Comparison of ENCODE assay signal across 20 cellular contexts in the genomic region with DNA sequence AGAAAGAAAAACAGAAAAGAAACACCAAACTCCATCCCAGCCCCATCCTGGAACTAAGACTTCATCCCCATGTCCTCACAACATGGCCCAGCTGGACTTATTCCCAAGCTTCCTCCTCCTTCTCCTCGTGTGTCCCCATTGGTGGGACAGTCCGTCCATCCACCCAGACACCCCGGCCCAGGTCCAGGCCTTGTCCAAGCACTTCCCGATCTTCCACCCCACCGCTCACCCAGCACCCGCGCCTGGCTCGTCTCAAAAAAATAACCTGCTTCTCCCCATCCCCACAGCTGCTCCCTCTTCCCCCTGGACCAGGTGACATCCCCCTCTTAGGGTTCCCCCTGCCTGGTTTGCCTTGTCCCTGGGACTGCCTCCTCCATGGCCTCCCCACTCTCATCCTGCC. TPM values are rescaled to one million over a fixed set of nuclear protein-coding genes. Genes with fewer than 3 reads are reported as not detected.
DNase-seq lines count a peak whose midpoint lies in the region; ATAC-seq and TF ChIP-seq lines count a peak whose summit lies in the region.
"Had no signal": no experiment of that assay in that cellular context is flagged by ENCODE, and none has a peak within 500 bp of the region (broad histone marks: within the 10 kb centered on the region; RNA-seq: fewer than 3 reads in every experiment).

No MANE protein-coding gene starts in this region.

- no peak overlapping the region for H3K4me3 Mint-ChIP-seq in CD14-positive monocyte
- no peak overlapping the region for H3K4me3 Mint-ChIP-seq in GM23338
- H3K4me3 Mint-ChIP-seq in T-cell, result no peak overlapping the region
- peak overlapping the region in 1 of 10 donors; percentile 74 for H3K4me3 Mint-ChIP-seq in naive thymus-derived CD8-positive, alpha-beta T cell

- H3K9me2 ChIP-seq in GM23338 (ENCODE audit: insufficient read depth), result no peaks in the 10 kb centered on the region

- intact Hi-C loops in CD14-positive monocyte (cut with micrococcal nuclease), result loop anchor here in 1 of 2 donors (5.0 kb wide), 1 partner anchor 49 kb away; no protein-coding TSS in a partner anchor

- POLR2A ChIA-PET in T-cell (lab: Charles Lee), result interaction anchor here in 1 of 2 donors (0.7 kb wide), 1 partner anchor 1603 kb away, joined by 4 read pairs; no protein-coding TSS in a partner anchor
- POLR2A ChIA-PET in naive thymus-derived CD8-positive, alpha-beta T cell (lab: Charles Lee), result interaction anchor here (0.6 to 0.8 kb wide), 4 partner anchors 13 to 564 kb away, joined by 3 to 4 read pairs (median 3); no protein-coding TSS in a partner anchor

- H3K36me3 Mint-ChIP-seq in CD14-positive monocyte (peaks cover 0 to 5% of the 10 kb centered on the region in 2 donors), GM23338 (ENCODE audit: low read depth) (no peaks in the 10 kb centered on the region; the same call in 2 of the 3 replicates), T-cell (no peaks in the 10 kb centered on the region)
- H3K36me3 Mint-ChIP-seq in naive thymus-derived CD8-positive, alpha-beta T cell, result no peaks in the 10 kb centered on the region
- no peaks in the 10 kb centered on the region for H3K36me3 Mint-ChIP-seq in activated naive CD4-positive, alpha-beta T cell treated with anti-CD3 and anti-CD28 coated beads, Interleukin-2, amount 50 U/mL, for 72 hours

- H3K4me2 ChIP-seq in GM23338, result no peak overlapping the region
- H3K4me2 ChIP-seq: KMS-11 had no signal

- no peak overlapping the region for H3K4me3 ChIP-seq in GM23338
- H3K4me3 ChIP-seq: SK-N-MC had no signal

- no peak for ATAC-seq in GM23338
- no peak for ATAC-seq in T-cell (replicated peaks in 1 of 4)
- ATAC-seq in naive thymus-derived CD8-positive, alpha-beta T cell, result no peak
- no peak for ATAC-seq in activated naive CD4-positive, alpha-beta T cell treated with anti-CD3 and anti-CD28 coated beads, Interleukin-2, amount 50 U/mL, for 72 hours
- ATAC-seq in HG02870 (IDR thresholded peaks at IDR 0.05; ENCODE audit: unreplicated experiment), result no peak
- ATAC-seq: Panc1, Right ventricle myocardium inferior had no signal

- DNase-seq in CD14-positive monocyte (ENCODE audit: low spot score), result no peak
- peak; percentile 40 for DNase-seq in GM23338 (ENCODE audit: low spot score)
- DNase-seq in T-cell, result no peak
- no peak for DNase-seq in naive thymus-derived CD8-positive, alpha-beta T cell
- no peak for DNase-seq in GOT3 (lab: John Stamatoyannopoulos, UW)
- no peak for DNase-seq in activated naive CD4-positive, alpha-beta T cell treated with anti-CD3 and anti-CD28 coated beads, Interleukin-2, amount 50 U/mL, for 72 hours (ENCODE audit: low spot score in 2 of 2)
- DNase-seq in NCI-H1417 (lab: John Stamatoyannopoulos, UW), result no peak
- DNase-seq: AML-193, DMS 273 treated with DMSO at 0.1 percent for 48 hours, NCI-H1105, NCI-H187, NCI-H2171, NCI-H82 had no signal

- H3K4me1 Mint-ChIP-seq in CD14-positive monocyte (peaks cover 80% of the 10 kb centered on the region), GM23338 (peaks cover 10% of the 10 kb centered on the region), T-cell (peaks cover 47 to 64% (median 60%) of the 10 kb centered on the region in 3 donors)
- H3K4me1 Mint-ChIP-seq in naive thymus-derived CD8-positive, alpha-beta T cell, result peaks cover 30 to 72% (median 68%) of the 10 kb centered on the region in 4 donors

- H4K20me1 ChIP-seq in GM23338 (replicated peaks; ENCODE audit: insufficient read depth), result no peaks in the 10 kb centered on the region

- H3K9me3 Mint-ChIP-seq in CD14-positive monocyte (no peaks in the 10 kb centered on the region), GM23338 (no peaks in the 10 kb centered on the region), T-cell (no peaks in the 10 kb centered on the region)
- H3K9me3 Mint-ChIP-seq in naive thymus-derived CD8-positive, alpha-beta T cell, result no peaks in the 10 kb centered on the region
- H3K9me3 Mint-ChIP-seq in activated naive CD4-positive, alpha-beta T cell treated with anti-CD3 and anti-CD28 coated beads, Interleukin-2, amount 50 U/mL, for 72 hours, result no peaks in the 10 kb centered on the region

- no peak overlapping the region for H2AFZ ChIP-seq in GM23338

- H3K79me2 ChIP-seq in GM23338 (replicated peaks; ENCODE audit: insufficient read depth), result no peaks in the 10 kb centered on the region

- no peak overlapping the region for H3K27ac ChIP-seq in GM23338 (ENCODE audit: low read depth)
- H3K27ac ChIP-seq: KMS-11, SK-N-MC had no signal

- H3K27ac Mint-ChIP-seq in CD14-positive monocyte (peak overlapping the region in 6 of 7 donors; percentile 57 to 100 (median 99)), GM23338 (no peak overlapping the region; the same call in 1 of the 2 replicates), T-cell (peak overlapping the region; percentile 59 to 71)
- peak overlapping the region; percentile 28 to 99 (median 83) for H3K27ac Mint-ChIP-seq in naive thymus-derived CD8-positive, alpha-beta T cell
- no peak overlapping the region for H3K27ac Mint-ChIP-seq in activated naive CD4-positive, alpha-beta T cell treated with anti-CD3 and anti-CD28 coated beads, Interleukin-2, amount 50 U/mL, for 72 hours

- H3K4me1 ChIP-seq in GM23338 (ENCODE audit: insufficient read depth), result no peaks in the 10 kb centered on the region

- H3K27me3 Mint-ChIP-seq in CD14-positive monocyte (ENCODE audit: low read depth in 3 of 3) (peaks cover 1 to 6% (median 4%) of the 10 kb centered on the region in 3 donors), GM23338 (ENCODE audit: insufficient read depth, low read depth, poor library complexity) (peaks cover 10% of the 10 kb centered on the region), T-cell (peaks cover 3 to 8% of the 10 kb centered on the region in 2 donors)
- peaks cover 0 to 5% (median 0%) of the 10 kb centered on the region in 5 donors for H3K27me3 Mint-ChIP-seq in naive thymus-derived CD8-positive, alpha-beta T cell

- no peaks in the 10 kb centered on the region for H3K27me3 ChIP-seq in GM23338 (ENCODE audit: insufficient read depth)

- TF ChIP-seq CTCF in CD14-positive monocyte (IDR thresholded peaks at IDR 0.05) (no peak), GM23338 (conservative IDR thresholded peaks at IDR 0.05; ENCODE audit: low read depth in 2 of 2) (no peak)

- H3K36me3 ChIP-seq in GM23338 (ENCODE audit: insufficient read depth), result no peaks in the 10 kb centered on the region

- no peaks in the 10 kb centered on the region for H3F3A ChIP-seq in GM23338 (replicated peaks; ENCODE audit: low read depth)

- CTCF ChIA-PET in T-cell (lab: Charles Lee), result no interaction called here

TF ChIP-seq in GM23338, 12 proteins besides CTCF, POLR2A, EP300 and RAD21 (continues in another document):
- TF ChIP-seq CREB1 (CRISPR knock-in tag; IDR thresholded peaks at IDR 0.05; ENCODE audit: low read depth), result no peak
- TF ChIP-seq STAT1 (IDR thresholded peaks at IDR 0.05; ENCODE audit: unreplicated experiment), result no peak
- TF ChIP-seq NANOG (IDR thresholded peaks at IDR 0.05; ENCODE audit: borderline replicate concordance), result no peak

RNA-seq across cellular contexts. Expression of gene FCER2, which starts 1.4 kb away (rescaled TPM):
- polyA plus RNA-seq in CD14-positive monocyte, result 1 to 10 TPM; 1.1 to 2.1 TPM
- not detected in 2 replicates for total RNA-seq in GM23338 (2014; rRNA removed; shearing (Covaris generic))
- polyA plus RNA-seq in GM23338 (2016; fragmentation: Nextera tagmentation; extraction: Ambion mirVana), result 0.29 and 0.38 TPM in 2 replicates
- total RNA-seq in T-cell, result 1 to 10 TPM in 3 of 5 donors, under 1 TPM in 2; 0.90 to 2.5 (median 1.2) TPM
- 1 to 10 TPM; 1.7 to 2.3 TPM for total RNA-seq in naive thymus-derived CD8-positive, alpha-beta T cell
- under 1 TPM in 2 of 3 donors, not detected in 1; 0.23 to 0.38 TPM for polyA plus RNA-seq in naive thymus-derived CD8-positive, alpha-beta T cell
- total RNA-seq in activated naive CD4-positive, alpha-beta T cell treated with anti-CD3 and anti-CD28 coated beads, Interleukin-2, amount 50 U/mL, for 72 hours, result under 1 TPM; 0.56 to 0.57 TPM
- total RNA-seq: MCF 10A, NCI-H460 had no signal

RNA-seq across cellular contexts. Expression of gene TRAPPC5, which starts 22.7 kb away (rescaled TPM):
- polyA plus RNA-seq in CD14-positive monocyte, result 100 to 1,000 TPM; 414 to 449 TPM
- 78.3 and 83.8 TPM in 2 replicates for total RNA-seq in GM23338 (2014; rRNA removed; shearing (Covaris generic))
- 252 and 284 TPM in 2 replicates for polyA plus RNA-seq in GM23338 (2016; fragmentation: Nextera tagmentation; extraction: Ambion mirVana)
- total RNA-seq in T-cell, result 10 to 100 TPM; 39.2 to 75.3 (median 69.4) TPM
- 10 to 100 TPM; 66.5 to 71.8 TPM for total RNA-seq in naive thymus-derived CD8-positive, alpha-beta T cell
- polyA plus RNA-seq in naive thymus-derived CD8-positive, alpha-beta T cell, result 100 to 1,000 TPM; 154 to 208 (median 170) TPM
- total RNA-seq in activated naive CD4-positive, alpha-beta T cell treated with anti-CD3 and anti-CD28 coated beads, Interleukin-2, amount 50 U/mL, for 72 hours, result 10 to 100 TPM; 58.9 to 84.4 TPM

RNA-seq across cellular contexts. Expression of gene MCEMP1, which starts 26.4 kb away (rescaled TPM):
- polyA plus RNA-seq in CD14-positive monocyte, result 100 to 1,000 TPM in 1 of 2 donors, 10 to 100 TPM in 1; 79.4 to 104 TPM
- not detected in 2 replicates for total RNA-seq in GM23338 (2014; rRNA removed; shearing (Covaris generic))
- polyA plus RNA-seq in GM23338 (2016; fragmentation: Nextera tagmentation; extraction: Ambion mirVana), result not detected in 2 replicates
- under 1 TPM in 1 of 5 donors, not detected in 4; 0.26 TPM for total RNA-seq in T-cell
- not detected for total RNA-seq in naive thymus-derived CD8-positive, alpha-beta T cell
- polyA plus RNA-seq in naive thymus-derived CD8-positive, alpha-beta T cell, result under 1 TPM in 1 of 3 donors, not detected in 2; 0.12 TPM
- not detected for total RNA-seq in activated naive CD4-positive, alpha-beta T cell treated with anti-CD3 and anti-CD28 coated beads, Interleukin-2, amount 50 U/mL, for 72 hours
- total RNA-seq: NCI-H460 had no signal

RNA-seq across cellular contexts. Expression of gene CLEC4G, which starts 28.6 kb away (rescaled TPM):
- polyA plus RNA-seq in CD14-positive monocyte (1 to 10 TPM; 7.1 to 7.9 TPM), GM23338 (2016; fragmentation: Nextera tagmentation; extraction: Ambion mirVana) (0.65 and 0.70 TPM in 2 replicates)
- total RNA-seq in GM23338 (2014; rRNA removed; shearing (Covaris generic)), result 0.23 and 0.52 TPM in 2 replicates
- total RNA-seq in T-cell, result not detected
- total RNA-seq in naive thymus-derived CD8-positive, alpha-beta T cell, result not detected
- not detected for polyA plus RNA-seq in naive thymus-derived CD8-positive, alpha-beta T cell
- total RNA-seq in activated naive CD4-positive, alpha-beta T cell treated with anti-CD3 and anti-CD28 coated beads, Interleukin-2, amount 50 U/mL, for 72 hours, result not detected
- total RNA-seq: MCF 10A, NCI-H460 had no signal

RNA-seq across cellular contexts. Expression of gene RETN, which starts 34.5 kb away (rescaled TPM):
- polyA plus RNA-seq in CD14-positive monocyte (100 to 1,000 TPM in 1 of 2 donors, 10 to 100 TPM in 1; 60.0 to 119 TPM), GM23338 (2016; fragmentation: Nextera tagmentation; extraction: Ambion mirVana) (not detected in 2 replicates)
- not detected in 2 replicates for total RNA-seq in GM23338 (2014; rRNA removed; shearing (Covaris generic))
- total RNA-seq in T-cell, result 1 to 10 TPM in 1 of 5 donors, not detected in 4; 1.6 TPM
- total RNA-seq in naive thymus-derived CD8-positive, alpha-beta T cell, result not detected
- 10 to 100 TPM in 1 of 3 donors, 1 to 10 TPM in 2; 6.5 to 12.8 (median 8.7) TPM for polyA plus RNA-seq in naive thymus-derived CD8-positive, alpha-beta T cell
- total RNA-seq in activated naive CD4-positive, alpha-beta T cell treated with anti-CD3 and anti-CD28 coated beads, Interleukin-2, amount 50 U/mL, for 72 hours, result not detected
- total RNA-seq: MCF 10A, NCI-H460 had no signal

Comparison
In these comparisons a context has a peak if more than half of its experiments do, and no peak if none do; other contexts are left out.
1. H3K27ac Mint-ChIP-seq: peak in CD14-positive monocyte (6 of 7), T-cell (2 of 2) and naive thymus-derived CD8-positive, alpha-beta T cell (10 of 10); none in GM23338 (single experiment) and activated naive CD4-positive, alpha-beta T cell treated with anti-CD3 and anti-CD28 coated beads, Interleukin-2, amount 50 U/mL, for 72 hours (0 of 2).